In genomic region chr1:25412870-25413623, GRCh38 we compare ENCODE assay signal across 2 cellular contexts. TPM values are rescaled to one million over a fixed set of nuclear protein-coding genes. Genes with fewer than 3 reads are reported as not detected.
"Had no signal": no experiment of that assay in that cellular context is flagged by ENCODE, and none has a peak within 500 bp of the region (broad histone marks: within the 10 kb centered on the region; RNA-seq: fewer than 3 reads in every experiment).

No MANE protein-coding gene starts in this region.

RNA-seq across cellular contexts. Expression of gene RHCE, which starts 7.6 kb away (rescaled TPM):
- total RNA-seq: HepG2, HT-29 had no signal
